Comparison of ENCODE assay signal across 13 cellular contexts in genomic region chr4:73705056-73705432, GRCh38. TPM values are rescaled to one million over a fixed set of nuclear protein-coding genes. Genes with fewer than 3 reads are reported as not detected.
DNase-seq lines count a peak whose midpoint lies in the region; ATAC-seq, FAIRE-seq and TF ChIP-seq lines count a peak whose summit lies in the region.
"Had no signal": no experiment of that assay in that cellular context is flagged by ENCODE, and none has a peak within 500 bp of the region (broad histone marks: within the 10 kb centered on the region; RNA-seq: fewer than 3 reads in every experiment).

No MANE protein-coding gene starts in this region.

- intact Hi-C loops in left cardiac atrium (cut with DNase I) = no loop called here

- no peaks in the 10 kb centered on the region for H3K27me3 Mint-ChIP-seq in astrocyte (ENCODE audit: low read depth, unreplicated experiment)
- no peaks in the 10 kb centered on the region for H3K27me3 Mint-ChIP-seq in natural killer cell treated with Interleukin-12 subunit alpha and Interleukin-12 subunit beta and Interleukin-15 and Interleukin-18, amount 100 ng/mL, for 72 hours

- H3K9ac ChIP-seq in astrocyte (ENCODE audit: low read length) = peak overlapping the region; percentile 61
- no peak overlapping the region for H3K9ac ChIP-seq in smooth muscle cell (ENCODE audit: low read depth)

- no peaks in the 10 kb centered on the region for H3K36me3 Mint-ChIP-seq in astrocyte (ENCODE audit: low read depth, unreplicated experiment)
- H3K36me3 Mint-ChIP-seq in natural killer cell treated with Interleukin-12 subunit alpha and Interleukin-12 subunit beta and Interleukin-15 and Interleukin-18, amount 100 ng/mL, for 72 hours = no peaks in the 10 kb centered on the region
- H3K36me3 Mint-ChIP-seq: T-cell had no signal

- peaks cover 17% of the 10 kb centered on the region for H3F3A ChIP-seq in smooth muscle cell (ENCODE audit: low read depth)

- peak overlapping the region; percentile 87 for H3K27ac Mint-ChIP-seq in astrocyte (ENCODE audit: unreplicated experiment)
- H3K27ac Mint-ChIP-seq in natural killer cell treated with Interleukin-12 subunit alpha and Interleukin-12 subunit beta and Interleukin-15 and Interleukin-18, amount 100 ng/mL, for 72 hours = no peak overlapping the region
- H3K27ac Mint-ChIP-seq: naive thymus-derived CD4-positive, alpha-beta T cell; T-cell had no signal

- no peak overlapping the region for H2AFZ ChIP-seq in astrocyte (ENCODE audit: low read depth, low read length)
- no peak overlapping the region for H2AFZ ChIP-seq in smooth muscle cell (ENCODE audit: low read depth)

- ATAC-seq in left cardiac atrium = peak; percentile 18 to 27
- ATAC-seq in HG03442 (IDR thresholded peaks at IDR 0.05; ENCODE audit: unreplicated experiment) = no peak
- no peak for ATAC-seq in natural killer cell treated with Interleukin-12 subunit alpha and Interleukin-12 subunit beta and Interleukin-15 and Interleukin-18, amount 100 ng/mL, for 72 hours
- ATAC-seq: T-cell had no signal

- no peaks in the 10 kb centered on the region for H3K9me3 ChIP-seq in astrocyte (ENCODE audit: insufficient read depth, low read depth, low read length)
- H3K9me3 ChIP-seq in smooth muscle cell (replicated peaks; ENCODE audit: low read depth) = no peaks in the 10 kb centered on the region

- H3K36me3 ChIP-seq in H7 (replicated peaks; ENCODE audit: control insufficient read depth, insufficient read depth, low read length) (no peaks in the 10 kb centered on the region), astrocyte (ENCODE audit: insufficient read depth, low read length) (no peaks in the 10 kb centered on the region), smooth muscle cell (ENCODE audit: low read depth) (no peaks in the 10 kb centered on the region)

- H3K4me2 ChIP-seq in astrocyte (ENCODE audit: low read length) = peak overlapping the region; percentile 75
- H3K4me2 ChIP-seq in smooth muscle cell = peak overlapping the region; percentile 48

- peaks cover 49% of the 10 kb centered on the region for H3K4me1 Mint-ChIP-seq in astrocyte (ENCODE audit: low read depth, unreplicated experiment)
- H3K4me1 Mint-ChIP-seq in natural killer cell treated with Interleukin-12 subunit alpha and Interleukin-12 subunit beta and Interleukin-15 and Interleukin-18, amount 100 ng/mL, for 72 hours (ENCODE audit: low read depth in 2 of 2) = no peaks in the 10 kb centered on the region
- H3K4me1 Mint-ChIP-seq: T-cell had no signal

- no peaks in the 10 kb centered on the region for H4K20me1 ChIP-seq in astrocyte (ENCODE audit: insufficient read depth, low read length)
- no peaks in the 10 kb centered on the region for H4K20me1 ChIP-seq in smooth muscle cell (ENCODE audit: low read depth)

- TF ChIP-seq CTCF in astrocyte (IDR thresholded peaks at IDR 0.05; ENCODE audit: insufficient read depth, low read depth, low read length) (no peak), smooth muscle cell (IDR thresholded peaks at IDR 0.05; ENCODE audit: borderline replicate concordance, insufficient read depth, poor library complexity, severe bottlenecking) (no peak)

- H3K4me1 ChIP-seq in astrocyte (ENCODE audit: insufficient read depth, low read length) (peaks cover 51% of the 10 kb centered on the region), smooth muscle cell (ENCODE audit: low read depth) (peaks cover 13% of the 10 kb centered on the region)

- no peaks in the 10 kb centered on the region for H3K79me2 ChIP-seq in astrocyte (ENCODE audit: insufficient read depth, low read length)
- H3K79me2 ChIP-seq in smooth muscle cell (ENCODE audit: low read depth) = no peaks in the 10 kb centered on the region

- no peaks in the 10 kb centered on the region for H3K9me3 Mint-ChIP-seq in astrocyte (ENCODE audit: unreplicated experiment)
- no peaks in the 10 kb centered on the region for H3K9me3 Mint-ChIP-seq in natural killer cell treated with Interleukin-12 subunit alpha and Interleukin-12 subunit beta and Interleukin-15 and Interleukin-18, amount 100 ng/mL, for 72 hours

- H3K27ac ChIP-seq in astrocyte (ENCODE audit: low read depth, low read length) (peak overlapping the region; percentile 91), smooth muscle cell (ENCODE audit: low read depth) (peak overlapping the region; percentile 77)

- H3K27me3 ChIP-seq in H7 (ENCODE audit: control insufficient read depth, insufficient read depth, low read length) (no peaks in the 10 kb centered on the region), astrocyte (ENCODE audit: insufficient read depth, low read length) (no peaks in the 10 kb centered on the region), smooth muscle cell (ENCODE audit: low read depth) (no peaks in the 10 kb centered on the region)

- no peak for FAIRE-seq in astrocyte (lab: Jason Lieb, UNC)

- H3K4me3 Mint-ChIP-seq in astrocyte (ENCODE audit: unreplicated experiment) = no peak overlapping the region
- H3K4me3 Mint-ChIP-seq in natural killer cell treated with Interleukin-12 subunit alpha and Interleukin-12 subunit beta and Interleukin-15 and Interleukin-18, amount 100 ng/mL, for 72 hours = no peak overlapping the region
- H3K4me3 Mint-ChIP-seq: naive thymus-derived CD4-positive, alpha-beta T cell; T-cell had no signal

- WGBS in smooth muscle cell (ENCODE audit: low lambda C conversion rate) = 12% methylated on average over 1 of the region's 1 CpG

- DNase-seq in H7 (peak; percentile 4), astrocyte (ENCODE audit: low read depth) (peak; percentile 80), left cardiac atrium (no peak), smooth muscle cell (lab: John Stamatoyannopoulos, UW; ENCODE audit: unreplicated experiment) (no peak), NCI-H187 treated with DMSO at 0.1 percent for 48 hours (lab: John Stamatoyannopoulos, UW) (no peak), C1 segment of cervical spinal cord (lab: John Stamatoyannopoulos, UW) (no peak)
- no peak for DNase-seq in natural killer cell treated with Interleukin-12 subunit alpha and Interleukin-12 subunit beta and Interleukin-15 and Interleukin-18, amount 100 ng/mL, for 72 hours (ENCODE audit: low spot score)
- DNase-seq: activated T-cell treated with anti-CD3 and anti-CD28 coated beads for 4 hours; effector memory CD4-positive, alpha-beta T cell; naive thymus-derived CD4-positive, alpha-beta T cell; NCI-H187 had no signal

- no peak overlapping the region for H3K4me3 ChIP-seq in H7 (ENCODE audit: insufficient read depth, low read depth, low read length)
- H3K4me3 ChIP-seq in astrocyte (ENCODE audit: insufficient read depth, low read depth, low read length) = peak overlapping the region; percentile 14
- H3K4me3 ChIP-seq in smooth muscle cell = no peak overlapping the region

RNA-seq across cellular contexts. Expression of gene CXCL8, which starts 35.3 kb away (rescaled TPM):
- total RNA-seq in H7 (2014; rRNA removed; shearing (Covaris generic)) = not detected in 2 replicates
- total RNA-seq in astrocyte (1.2 and 1.5 TPM in 2 replicates), left cardiac atrium (1 to 10 TPM in 1 of 2 donors, under 1 TPM in 1; 0.82 to 3.1 TPM), smooth muscle cell (28.7 and 37.9 TPM in 2 replicates)
- 8.7 and 10.2 TPM in 2 replicates for polyA plus RNA-seq in smooth muscle cell
- 100 to 1,000 TPM in 1 of 2 donors, 10 to 100 TPM in 1; 61.9 to 159 TPM for total RNA-seq in natural killer cell treated with Interleukin-12 subunit alpha and Interleukin-12 subunit beta and Interleukin-15 and Interleukin-18, amount 100 ng/mL, for 72 hours

Comparison
In these comparisons a context has a peak if more than half of its experiments do, and no peak if none do; other contexts are left out.
1. DNase-seq: peak in H7 (single experiment) and astrocyte (single experiment); none in left cardiac atrium (single experiment), smooth muscle cell (single experiment), NCI-H187 treated with DMSO at 0.1 percent for 48 hours (single experiment), C1 segment of cervical spinal cord (0 of 14) and natural killer cell treated with Interleukin-12 subunit alpha and Interleukin-12 subunit beta and Interleukin-15 and Interleukin-18, amount 100 ng/mL, for 72 hours (single experiment).
2. ATAC-seq: peak in left cardiac atrium (2 of 2); none in HG03442 (single experiment) and natural killer cell treated with Interleukin-12 subunit alpha and Interleukin-12 subunit beta and Interleukin-15 and Interleukin-18, amount 100 ng/mL, for 72 hours (0 of 2).